ENCODE assay signal across 21 cellular contexts in the genomic region with DNA sequence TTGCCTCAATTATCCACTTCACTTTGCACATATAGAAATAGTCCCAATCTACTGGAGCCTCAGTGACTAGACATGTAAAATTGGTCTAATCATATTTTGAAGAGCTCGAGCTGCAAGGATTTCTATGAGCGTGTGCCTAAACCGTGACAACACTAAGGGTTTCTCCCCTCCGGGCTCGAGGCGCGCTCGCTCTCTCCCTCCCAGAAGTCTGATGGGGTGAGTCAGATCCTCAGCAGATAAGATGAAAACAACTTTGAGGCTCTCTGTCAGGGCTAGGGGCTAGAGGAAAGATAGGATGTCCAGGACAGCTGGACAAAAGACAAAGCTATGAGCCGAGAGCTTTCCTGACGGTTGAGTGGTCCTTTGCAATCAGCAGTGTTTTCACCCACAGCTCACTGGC. TPM values are rescaled to one million over a fixed set of nuclear protein-coding genes. Genes with fewer than 3 reads are reported as not detected.
"Had no signal": no experiment of that assay in that cellular context is flagged by ENCODE, and none has a peak within 500 bp of the region (broad histone marks: within the 10 kb centered on the region; RNA-seq: fewer than 3 reads in every experiment).

No MANE protein-coding gene starts in this region.

- H3K4me3 ChIP-seq: colonic mucosa, gastroesophageal sphincter, heart left ventricle, left ventricle myocardium inferior, transverse colon had no signal

- H3K9me3 ChIP-seq: colonic mucosa, gastroesophageal sphincter, heart left ventricle, left ventricle myocardium inferior, transverse colon had no signal

- H3K4me3 Mint-ChIP-seq: activated CD4-positive, alpha-beta memory T cell treated with anti-CD3 and anti-CD28 coated beads, Interleukin-2, amount 10 ng/mL, durations not matched to agents 7 days and 5 days; activated CD8-positive, alpha-beta memory T cell treated with anti-CD3 and anti-CD28 coated beads, Interleukin-2, amount 10 ng/mL, durations not matched to agents 7 days and 5 days; activated naive CD8-positive, alpha-beta T cell treated with anti-CD3 and anti-CD28 coated beads for 36 hours; activated T-helper 17 cell treated with anti-CD3 and anti-CD28 coated beads, Interleukin-2, amount 50 U/mL, for 72 hours; brain; stimulated activated naive CD8-positive, alpha-beta T cell treated with anti-CD3 and anti-CD28 coated beads, Interleukin-15, Interleukin-2, amounts not matched to agents 100 ng/mL and 50 ng/mL, for 24 hours had no signal

- H3K36me3 ChIP-seq: colonic mucosa, gastroesophageal sphincter, heart left ventricle, left ventricle myocardium inferior, transverse colon had no signal

- H3K27ac Mint-ChIP-seq: activated CD4-positive, alpha-beta memory T cell treated with anti-CD3 and anti-CD28 coated beads, Interleukin-2, amount 10 ng/mL, durations not matched to agents 7 days and 5 days; activated CD8-positive, alpha-beta memory T cell treated with anti-CD3 and anti-CD28 coated beads, Interleukin-2, amount 10 ng/mL, durations not matched to agents 7 days and 5 days; activated naive CD8-positive, alpha-beta T cell treated with anti-CD3 and anti-CD28 coated beads for 36 hours; activated T-helper 17 cell treated with anti-CD3 and anti-CD28 coated beads, Interleukin-2, amount 50 U/mL, for 72 hours; brain; stimulated activated naive CD8-positive, alpha-beta T cell treated with anti-CD3 and anti-CD28 coated beads, Interleukin-15, Interleukin-2, amounts not matched to agents 100 ng/mL and 50 ng/mL, for 24 hours had no signal

- H3K9me3 Mint-ChIP-seq: activated CD4-positive, alpha-beta memory T cell treated with anti-CD3 and anti-CD28 coated beads, Interleukin-2, amount 10 ng/mL, durations not matched to agents 7 days and 5 days; brain; stimulated activated naive CD8-positive, alpha-beta T cell treated with anti-CD3 and anti-CD28 coated beads, Interleukin-15, Interleukin-2, amounts not matched to agents 100 ng/mL and 50 ng/mL, for 24 hours had no signal

- H3K27ac ChIP-seq: colonic mucosa, gastroesophageal sphincter, heart left ventricle, left ventricle myocardium inferior, transverse colon had no signal

- DNase-seq: activated CD4-positive, alpha-beta memory T cell treated with anti-CD3 and anti-CD28 coated beads, Interleukin-2, amount 10 ng/mL, durations not matched to agents 7 days and 5 days; activated CD4-positive, alpha-beta T cell treated with anti-CD3 and anti-CD28 coated beads for 48 hours; activated CD4-positive, CD25-positive, alpha-beta regulatory T cell; activated CD8-positive, alpha-beta memory T cell treated with anti-CD3 and anti-CD28 coated beads, Interleukin-2, amount 10 ng/mL, durations not matched to agents 7 days and 5 days; activated naive CD4-positive, alpha-beta T cell; activated naive CD8-positive, alpha-beta T cell treated with anti-CD3 and anti-CD28 coated beads for 36 hours; central memory CD4-positive, alpha-beta T cell; colonic mucosa; erythroblast; heart left ventricle; kidney glomerular epithelial cell; left ventricle myocardium inferior; occipital lobe; stimulated activated CD4-positive, alpha-beta T cell treated with anti-CD3 and anti-CD28 coated beads, Interleukin-2, amount 100 ng/mL, for 24 hours; T-helper 9 cell; transverse colon had no signal

- H3K27me3 ChIP-seq: colonic mucosa had no signal

- ATAC-seq: activated CD8-positive, alpha-beta memory T cell treated with anti-CD3 and anti-CD28 coated beads, Interleukin-2, amount 10 ng/mL, durations not matched to agents 7 days and 5 days; activated T-helper 17 cell treated with anti-CD3 and anti-CD28 coated beads, Interleukin-2, amount 50 U/mL, for 72 hours; gastroesophageal sphincter; heart left ventricle had no signal

- H3K4me1 ChIP-seq: colonic mucosa, transverse colon had no signal

RNA-seq across cellular contexts. Expression of a gene that starts 16.8 kb away (rescaled TPM):
- total RNA-seq: posterior vena cava had no signal
